31 cellular contexts compared by ENCODE assay signal in genomic region chr3:161230621-161231195, GRCh38.
"Had no signal": no experiment of that assay in that cellular context is flagged by ENCODE, and none has a peak within 500 bp of the region (broad histone marks: within the 10 kb centered on the region; RNA-seq: fewer than 3 reads in every experiment).

No MANE protein-coding gene starts in this region.

- DNase-seq: activated CD4-positive, alpha-beta memory T cell treated with anti-CD3 and anti-CD28 coated beads, Interleukin-2, amount 10 ng/mL, durations not matched to agents 7 days and 5 days; activated CD4-positive, alpha-beta T cell treated with anti-CD3 and anti-CD28 coated beads, Interleukin-2, amount 10 ng/mL, durations not matched to agents 7 days and 5 days; activated gamma-delta T cell treated with Interleukin-2 at 50 U/mL for 16 hours; activated naive CD4-positive, alpha-beta T cell treated with anti-CD3 and anti-CD28 coated beads, Interleukin-2, amount 50 U/mL, for 16 hours; activated T-cell treated with anti-CD3 and anti-CD28 coated beads, Interleukin-2, amount 50 U/mL, for 4 hours; endodermal cell; esophagus squamous epithelium; gastrocnemius medialis; glutamatergic neuron; hippocampal formation; kidney; lower lobe of right lung; naive B cell; nephron progenitor cell; right lobe of liver; stimulated activated CD4-positive, alpha-beta T cell treated with anti-CD3 and anti-CD28 coated beads, Interleukin-12 subunit alpha, Interleukin-12 subunit beta, amount 100 ng/mL, for 4 hours; stimulated activated CD4-positive, alpha-beta T cell treated with anti-CD3 and anti-CD28 coated beads, Interleukin-4, amount 100 ng/mL, for 1 hour; stimulated activated naive CD8-positive, alpha-beta T cell treated with anti-CD3 and anti-CD28 coated beads, Interleukin-15, amount 100 ng/mL, for 72 hours; substantia nigra; T-helper 17 cell; T1000; thyroid gland; upper lobe of left lung; WERI-Rb-1 had no signal

- H3K27ac Mint-ChIP-seq: activated CD4-positive, alpha-beta memory T cell treated with anti-CD3 and anti-CD28 coated beads, Interleukin-2, amount 10 ng/mL, durations not matched to agents 7 days and 5 days; activated CD4-positive, alpha-beta T cell treated with anti-CD3 and anti-CD28 coated beads, Interleukin-2, amount 10 ng/mL, durations not matched to agents 7 days and 5 days; activated T-helper 17 cell treated with anti-CD3 and anti-CD28 coated beads, Interleukin-2, amount 50 U/mL, for 72 hours; dendritic cell treated with granulocyte-macrophage colony-stimulating factor and Interleukin-4, amounts not matched to agents 40 ng/mL and 50 ng/mL, for 4 days; endodermal cell; naive B cell; nephron progenitor cell; stimulated activated effector memory CD8-positive, alpha-beta T cell treated with anti-CD3 and anti-CD28 coated beads, Interleukin-12 subunit alpha, Interleukin-12 subunit beta, amount 100 ng/mL, for 72 hours; stimulated activated naive CD8-positive, alpha-beta T cell treated with anti-CD3 and anti-CD28 coated beads, Interleukin-15, amount 100 ng/mL, for 72 hours; T-helper 17 cell had no signal

- H3K9me3 ChIP-seq: esophagus squamous epithelium, gastrocnemius medialis, lower lobe of right lung, neutrophil, right lobe of liver, thyroid gland, upper lobe of left lung had no signal

- H3K9me3 Mint-ChIP-seq: activated CD4-positive, alpha-beta memory T cell treated with anti-CD3 and anti-CD28 coated beads, Interleukin-2, amount 10 ng/mL, durations not matched to agents 7 days and 5 days; activated CD4-positive, alpha-beta T cell treated with anti-CD3 and anti-CD28 coated beads, Interleukin-2, amount 10 ng/mL, durations not matched to agents 7 days and 5 days; activated T-cell treated with anti-CD3 and anti-CD28 coated beads, Interleukin-2, amount 50 U/mL, for 4 hours; activated T-helper 17 cell treated with anti-CD3 and anti-CD28 coated beads, Interleukin-2, amount 50 U/mL, for 72 hours; central memory CD8-positive, alpha-beta T cell; dendritic cell treated with granulocyte-macrophage colony-stimulating factor and Interleukin-4, amounts not matched to agents 40 ng/mL and 50 ng/mL, for 4 days; endodermal cell; naive B cell; nephron progenitor cell; stimulated activated effector memory CD8-positive, alpha-beta T cell treated with anti-CD3 and anti-CD28 coated beads, Interleukin-12 subunit alpha, Interleukin-12 subunit beta, amount 100 ng/mL, for 72 hours; stimulated activated naive CD8-positive, alpha-beta T cell treated with anti-CD3 and anti-CD28 coated beads, Interleukin-15, amount 100 ng/mL, for 72 hours had no signal

- H3K27me3 ChIP-seq: esophagus squamous epithelium, gastrocnemius medialis, neutrophil, right lobe of liver, thyroid gland, upper lobe of left lung had no signal

- H3K4me1 ChIP-seq: thyroid gland had no signal

- H3K4me3 ChIP-seq: esophagus squamous epithelium, gastrocnemius medialis, lower lobe of right lung, right lobe of liver, skin epidermis, thyroid gland, upper lobe of left lung had no signal

- H3K4me3 Mint-ChIP-seq: activated CD4-positive, alpha-beta memory T cell treated with anti-CD3 and anti-CD28 coated beads, Interleukin-2, amount 10 ng/mL, durations not matched to agents 7 days and 5 days; activated CD4-positive, alpha-beta T cell treated with anti-CD3 and anti-CD28 coated beads, Interleukin-2, amount 10 ng/mL, durations not matched to agents 7 days and 5 days; activated T-cell treated with anti-CD3 and anti-CD28 coated beads, Interleukin-2, amount 50 U/mL, for 4 hours; activated T-helper 17 cell treated with anti-CD3 and anti-CD28 coated beads, Interleukin-2, amount 50 U/mL, for 72 hours; central memory CD8-positive, alpha-beta T cell; dendritic cell treated with granulocyte-macrophage colony-stimulating factor and Interleukin-4, amounts not matched to agents 40 ng/mL and 50 ng/mL, for 4 days; endodermal cell; naive B cell; nephron progenitor cell; stimulated activated effector memory CD8-positive, alpha-beta T cell treated with anti-CD3 and anti-CD28 coated beads, Interleukin-12 subunit alpha, Interleukin-12 subunit beta, amount 100 ng/mL, for 72 hours; stimulated activated naive CD8-positive, alpha-beta T cell treated with anti-CD3 and anti-CD28 coated beads, Interleukin-15, amount 100 ng/mL, for 72 hours; T-helper 17 cell had no signal

- ATAC-seq: activated CD4-positive, CD25-positive, alpha-beta regulatory T cell treated with anti-CD3 and anti-CD28 coated beads, Interleukin-2, amount 50 U/mL, for 24 hours; activated T-cell treated with anti-CD3 and anti-CD28 coated beads, Interleukin-2, amount 50 U/mL, for 4 hours; activated T-helper 17 cell treated with anti-CD3 and anti-CD28 coated beads, Interleukin-2, amount 50 U/mL, for 72 hours; gastrocnemius medialis; lower lobe of right lung; right lobe of liver; stimulated activated effector memory CD8-positive, alpha-beta T cell treated with anti-CD3 and anti-CD28 coated beads, Interleukin-12 subunit alpha, Interleukin-12 subunit beta, amount 100 ng/mL, for 72 hours; stimulated activated naive CD8-positive, alpha-beta T cell treated with anti-CD3 and anti-CD28 coated beads, Interleukin-15, amount 100 ng/mL, for 72 hours; T-helper 17 cell had no signal

- H3K27ac ChIP-seq: esophagus squamous epithelium, gastrocnemius medialis, lower lobe of right lung, neutrophil, right lobe of liver, skin epidermis, thyroid gland, upper lobe of left lung, WERI-Rb-1 had no signal

- H3K27me3 Mint-ChIP-seq: activated CD4-positive, alpha-beta memory T cell treated with anti-CD3 and anti-CD28 coated beads, Interleukin-2, amount 10 ng/mL, durations not matched to agents 7 days and 5 days; activated CD4-positive, alpha-beta T cell treated with anti-CD3 and anti-CD28 coated beads, Interleukin-2, amount 10 ng/mL, durations not matched to agents 7 days and 5 days; activated T-helper 17 cell treated with anti-CD3 and anti-CD28 coated beads, Interleukin-2, amount 50 U/mL, for 72 hours; central memory CD8-positive, alpha-beta T cell; dendritic cell treated with granulocyte-macrophage colony-stimulating factor and Interleukin-4, amounts not matched to agents 40 ng/mL and 50 ng/mL, for 4 days; naive B cell; stimulated activated naive CD8-positive, alpha-beta T cell treated with anti-CD3 and anti-CD28 coated beads, Interleukin-15, amount 100 ng/mL, for 72 hours; T-helper 17 cell had no signal

- H3K4me1 Mint-ChIP-seq: activated T-helper 17 cell treated with anti-CD3 and anti-CD28 coated beads, Interleukin-2, amount 50 U/mL, for 72 hours; central memory CD8-positive, alpha-beta T cell; endodermal cell; naive B cell; nephron progenitor cell; stimulated activated effector memory CD8-positive, alpha-beta T cell treated with anti-CD3 and anti-CD28 coated beads, Interleukin-12 subunit alpha, Interleukin-12 subunit beta, amount 100 ng/mL, for 72 hours; stimulated activated naive CD8-positive, alpha-beta T cell treated with anti-CD3 and anti-CD28 coated beads, Interleukin-15, amount 100 ng/mL, for 72 hours had no signal

- FAIRE-seq: kidney had no signal

- H3K36me3 Mint-ChIP-seq: stimulated activated effector memory CD8-positive, alpha-beta T cell treated with anti-CD3 and anti-CD28 coated beads, Interleukin-12 subunit alpha, Interleukin-12 subunit beta, amount 100 ng/mL, for 72 hours had no signal
